In the genomic region with DNA sequence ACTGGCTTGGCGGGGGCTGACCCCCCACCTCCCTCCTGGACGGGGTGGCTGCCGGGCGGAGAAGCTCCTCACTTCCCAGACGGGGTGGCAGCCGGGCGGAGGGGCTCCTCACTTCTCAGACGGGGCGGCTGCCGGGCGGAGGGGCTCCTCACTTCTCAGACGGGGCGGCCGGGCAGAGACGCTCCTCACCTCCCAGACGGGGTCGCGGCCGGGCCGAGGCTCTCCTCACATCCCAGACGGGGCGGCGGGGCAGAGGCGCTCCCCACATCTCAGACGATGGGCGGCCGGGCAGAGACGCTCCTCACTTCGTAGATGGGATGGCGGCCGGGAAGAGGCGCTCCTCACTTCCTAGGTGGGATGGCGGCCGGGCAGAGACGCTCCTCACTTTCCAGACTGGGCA, we compare ENCODE assay signal across 2 cellular contexts. TPM values are rescaled to one million over a fixed set of nuclear protein-coding genes. Genes with fewer than 3 reads are reported as not detected.
"Had no signal": no experiment of that assay in that cellular context is flagged by ENCODE, and none has a peak within 500 bp of the region (broad histone marks: within the 10 kb centered on the region; RNA-seq: fewer than 3 reads in every experiment).

No MANE protein-coding gene starts in this region.

RNA-seq across cellular contexts. Expression of gene KCNN1, which starts 38.8 kb away (rescaled TPM):
- total RNA-seq: HT1080, IMR-90 had no signal
